Comparison of ENCODE assay signal across 9 cellular contexts in the genomic region with DNA sequence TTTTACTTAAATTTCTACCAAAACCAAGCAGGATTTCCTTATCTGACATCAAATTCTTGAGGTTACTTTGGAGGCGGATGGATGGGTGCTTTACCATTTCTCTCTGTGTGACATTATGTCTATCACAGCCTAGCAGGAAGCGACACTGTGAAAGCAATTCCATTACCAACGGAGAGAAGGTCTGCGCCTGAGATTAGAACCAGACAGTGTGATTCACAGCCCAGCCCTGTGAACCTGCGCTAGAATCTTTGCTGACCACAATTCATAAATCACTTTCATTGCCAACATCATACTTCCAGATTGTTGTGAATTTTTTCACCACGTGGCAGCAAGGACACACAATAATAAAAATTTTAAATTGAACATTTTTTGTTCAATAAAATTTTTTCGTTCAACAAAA.
A peak's percentile ranks its signal among the peaks of the same experiment; 100 is the strongest.
DNase-seq lines count a peak whose midpoint lies in the region; ATAC-seq and TF ChIP-seq lines count a peak whose summit lies in the region.
"Had no signal": no experiment of that assay in that cellular context is flagged by ENCODE, and none has a peak within 500 bp of the region (broad histone marks: within the 10 kb centered on the region; RNA-seq: fewer than 3 reads in every experiment).

No MANE protein-coding gene starts in this region.

- DNase-seq in A172 (ENCODE audit: low spot score) (peak; percentile 97), RPMI7951 (ENCODE audit: low read depth) (peak; percentile 96), type B pancreatic cell (ENCODE audit: extremely low spot score, unreplicated experiment) (no peak), lower leg skin (ENCODE audit: low spot score in 2 of 2) (no peak), prostate gland (ENCODE audit: low spot score) (no peak)
- no peak for DNase-seq in activated naive CD8-positive, alpha-beta T cell treated with anti-CD3 and anti-CD28 coated beads, Interleukin-2, amount 10 ng/mL, durations not matched to agents 7 days and 5 days
- DNase-seq: activated B cell treated with CpG ODN at 0.5 μM for 24 hours had no signal

- H3K9me3 ChIP-seq in muscle layer of duodenum (ENCODE audit: control insufficient read depth in 1 of 2, low read length in 2 of 2) = no peaks in the 10 kb centered on the region
- peaks cover 0 to 3% (median 0%) of the 10 kb centered on the region in 5 donors for H3K9me3 ChIP-seq in subcutaneous abdominal adipose tissue (ENCODE audit: control insufficient read depth in 5 of 5, low read length in 5 of 5)
- H3K9me3 ChIP-seq in prostate gland = no peaks in the 10 kb centered on the region

- peak overlapping the region; percentile 77 for H3K27ac Mint-ChIP-seq in activated naive CD8-positive, alpha-beta T cell treated with anti-CD3 and anti-CD28 coated beads, Interleukin-2, amount 10 ng/mL, durations not matched to agents 7 days and 5 days
- H3K27ac Mint-ChIP-seq in type B pancreatic cell = no peak overlapping the region
- H3K27ac Mint-ChIP-seq: activated B cell treated with CpG ODN at 0.5 μM for 24 hours had no signal

- no peak for TF ChIP-seq CTCF in type B pancreatic cell (conservative IDR thresholded peaks at IDR 0.05)
- TF ChIP-seq CTCF in lower leg skin (IDR thresholded peaks at IDR 0.05) = no peak
- TF ChIP-seq CTCF in prostate gland (IDR thresholded peaks at IDR 0.05) = no peak

- intact Hi-C loops in lower leg skin (cut with DNase I; ENCODE audit: low total_unique reads) (no loop called here), prostate gland (cut with DNase I) (no loop called here)

- 47 to 51% methylated on average over 7 of the region's 7 CpGs for WGBS in lower leg skin, 2 donors
- WGBS in prostate gland = 60% methylated on average over 7 of the region's 7 CpGs

- no peak for TF ChIP-seq POLR2A in lower leg skin (IDR thresholded peaks at IDR 0.05)
- no peak for TF ChIP-seq POLR2A in prostate gland (IDR thresholded peaks at IDR 0.05)

- H3K27me3 ChIP-seq in muscle layer of duodenum (ENCODE audit: low read depth, low read length) (no peaks in the 10 kb centered on the region), subcutaneous abdominal adipose tissue (ENCODE audit: control insufficient read depth in 5 of 5, insufficient read depth in 4 of 5, low read length in 5 of 5) (no peaks in the 10 kb centered on the region), prostate gland (replicated peaks; ENCODE audit: insufficient read depth) (no peaks in the 10 kb centered on the region)

- H3K4me3 Mint-ChIP-seq in activated naive CD8-positive, alpha-beta T cell treated with anti-CD3 and anti-CD28 coated beads, Interleukin-2, amount 10 ng/mL, durations not matched to agents 7 days and 5 days = peak overlapping the region; percentile 21
- H3K4me3 Mint-ChIP-seq in type B pancreatic cell = no peak overlapping the region
- H3K4me3 Mint-ChIP-seq: activated B cell treated with CpG ODN at 0.5 μM for 24 hours had no signal

- H3K4me3 ChIP-seq in muscle layer of duodenum (ENCODE audit: low read depth in 1 of 2, low read length in 2 of 2) = peak overlapping the region in 1 of 2 donors; percentile 7
- peak overlapping the region in 2 of 5 donors; percentile 7 to 9 for H3K4me3 ChIP-seq in subcutaneous abdominal adipose tissue (ENCODE audit: low read depth in 1 of 5, low read length in 5 of 5)
- H3K4me3 ChIP-seq in lower leg skin (ENCODE audit: low read depth, poor library complexity, severe bottlenecking) = no peak overlapping the region
- no peak overlapping the region for H3K4me3 ChIP-seq in prostate gland

- H3K36me3 ChIP-seq in muscle layer of duodenum (ENCODE audit: control insufficient read depth in 1 of 2, insufficient read depth in 2 of 2, low read length in 2 of 2) = peaks cover 0 to 14% of the 10 kb centered on the region in 2 donors
- H3K36me3 ChIP-seq in subcutaneous abdominal adipose tissue (ENCODE audit: control insufficient read depth in 5 of 5, insufficient read depth in 5 of 5, low read length in 5 of 5) = no peaks in the 10 kb centered on the region
- H3K36me3 ChIP-seq in prostate gland = no peaks in the 10 kb centered on the region

- no peaks in the 10 kb centered on the region for H3K27me3 Mint-ChIP-seq in activated naive CD8-positive, alpha-beta T cell treated with anti-CD3 and anti-CD28 coated beads, Interleukin-2, amount 10 ng/mL, durations not matched to agents 7 days and 5 days
- peaks cover 8% of the 10 kb centered on the region for H3K27me3 Mint-ChIP-seq in type B pancreatic cell

- H3K9me3 Mint-ChIP-seq in activated naive CD8-positive, alpha-beta T cell treated with anti-CD3 and anti-CD28 coated beads, Interleukin-2, amount 10 ng/mL, durations not matched to agents 7 days and 5 days = peaks cover 4% of the 10 kb centered on the region
- H3K9me3 Mint-ChIP-seq in type B pancreatic cell = peaks cover 8% of the 10 kb centered on the region
- H3K9me3 Mint-ChIP-seq: activated B cell treated with CpG ODN at 0.5 μM for 24 hours had no signal

- peak; percentile 94 for ATAC-seq in activated naive CD8-positive, alpha-beta T cell treated with anti-CD3 and anti-CD28 coated beads, Interleukin-2, amount 10 ng/mL, durations not matched to agents 7 days and 5 days (ENCODE audit: low read depth)

- H3K9ac ChIP-seq in subcutaneous abdominal adipose tissue (ENCODE audit: low read length in 5 of 5) = peak overlapping the region in 3 of 5 donors; percentile 53 to 83 (median 72)

- peak overlapping the region; percentile 78 for H3K27ac ChIP-seq in muscle layer of duodenum (ENCODE audit: low read length)
- H3K27ac ChIP-seq in subcutaneous abdominal adipose tissue (ENCODE audit: low read depth, low read length) = peak overlapping the region; percentile 96
- no peak overlapping the region for H3K27ac ChIP-seq in prostate gland

- H3K36me3 Mint-ChIP-seq in activated naive CD8-positive, alpha-beta T cell treated with anti-CD3 and anti-CD28 coated beads, Interleukin-2, amount 10 ng/mL, durations not matched to agents 7 days and 5 days = peaks cover 11% of the 10 kb centered on the region
- no peaks in the 10 kb centered on the region for H3K36me3 Mint-ChIP-seq in type B pancreatic cell

- H3K4me1 Mint-ChIP-seq in activated naive CD8-positive, alpha-beta T cell treated with anti-CD3 and anti-CD28 coated beads, Interleukin-2, amount 10 ng/mL, durations not matched to agents 7 days and 5 days = peaks cover 49% of the 10 kb centered on the region
- peaks cover 37% of the 10 kb centered on the region for H3K4me1 Mint-ChIP-seq in type B pancreatic cell (ENCODE audit: unreplicated experiment)
- H3K4me1 Mint-ChIP-seq: activated B cell treated with CpG ODN at 0.5 μM for 24 hours had no signal

- POLR2A ChIA-PET in activated naive CD8-positive, alpha-beta T cell treated with anti-CD3 and anti-CD28 coated beads, Interleukin-2, amount 10 ng/mL, durations not matched to agents 7 days and 5 days (lab: Charles Lee) = interaction anchor here (0.5 to 1.5 kb wide), 4 partner anchors 17 to 226 kb away, joined by 3 to 9 read pairs (median 4); no protein-coding TSS in a partner anchor

- H3K4me1 ChIP-seq in muscle layer of duodenum (ENCODE audit: control insufficient read depth in 1 of 2, insufficient read depth in 2 of 2, low read length in 2 of 2) (peaks cover 5 to 13% of the 10 kb centered on the region in 2 donors), subcutaneous abdominal adipose tissue (ENCODE audit: control insufficient read depth in 5 of 5, insufficient read depth in 5 of 5, low read length in 5 of 5) (peaks cover 8 to 61% (median 49%) of the 10 kb centered on the region in 5 donors), prostate gland (replicated peaks) (no peaks in the 10 kb centered on the region)

Comparison
In these comparisons a context has a peak if more than half of its experiments do, and no peak if none do; other contexts are left out.
1. DNase-seq: peak in A172 (single experiment) and RPMI7951 (single experiment); none in activated naive CD8-positive, alpha-beta T cell treated with anti-CD3 and anti-CD28 coated beads, Interleukin-2, amount 10 ng/mL, durations not matched to agents 7 days and 5 days (single experiment), type B pancreatic cell (single experiment), lower leg skin (0 of 2) and prostate gland (single experiment).
2. H3K27ac ChIP-seq: peak in muscle layer of duodenum (single experiment) and subcutaneous abdominal adipose tissue (single experiment); none in prostate gland (0 of 2).